1 cellular context compared by ENCODE assay signal in the genomic region with DNA sequence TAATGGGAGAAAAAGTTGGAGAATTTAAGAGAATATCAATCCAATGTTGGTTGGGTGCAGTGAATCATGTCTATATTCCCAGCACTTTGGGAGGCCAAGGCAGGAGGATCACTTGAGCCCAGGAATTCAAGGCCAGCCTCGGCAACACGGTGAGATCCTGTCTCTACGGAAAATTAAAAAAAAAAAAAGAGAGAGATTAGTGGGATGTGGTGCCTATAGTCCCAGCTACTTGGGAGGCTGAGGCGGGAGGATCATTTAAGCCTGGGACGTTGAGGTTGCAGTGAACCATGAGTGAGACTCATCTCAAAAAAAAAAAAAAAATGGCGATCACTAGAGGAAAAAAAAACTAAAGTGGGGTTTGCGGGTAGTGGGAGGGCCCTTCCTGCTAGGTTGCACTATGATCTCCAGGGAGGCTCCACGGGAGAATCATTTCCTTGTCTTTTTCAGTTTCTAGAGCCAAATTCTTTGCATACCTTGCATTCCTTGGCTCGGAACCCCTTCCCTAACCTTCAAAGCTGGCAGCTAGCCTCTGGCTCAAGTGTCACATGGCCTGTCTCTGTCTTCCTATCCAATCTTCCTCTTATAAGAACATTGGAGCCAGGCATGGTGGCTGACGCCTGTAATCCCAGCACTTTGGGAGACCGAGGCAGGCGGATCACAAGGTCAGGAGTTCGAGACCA.
TF ChIP-seq lines count a peak whose summit lies in the region.

No MANE protein-coding gene starts in this region.

TF ChIP-seq in HepG2, 621 proteins besides CTCF, POLR2A, EP300 and RAD21 (continued from another document):
- TF ChIP-seq, protein P1, sequence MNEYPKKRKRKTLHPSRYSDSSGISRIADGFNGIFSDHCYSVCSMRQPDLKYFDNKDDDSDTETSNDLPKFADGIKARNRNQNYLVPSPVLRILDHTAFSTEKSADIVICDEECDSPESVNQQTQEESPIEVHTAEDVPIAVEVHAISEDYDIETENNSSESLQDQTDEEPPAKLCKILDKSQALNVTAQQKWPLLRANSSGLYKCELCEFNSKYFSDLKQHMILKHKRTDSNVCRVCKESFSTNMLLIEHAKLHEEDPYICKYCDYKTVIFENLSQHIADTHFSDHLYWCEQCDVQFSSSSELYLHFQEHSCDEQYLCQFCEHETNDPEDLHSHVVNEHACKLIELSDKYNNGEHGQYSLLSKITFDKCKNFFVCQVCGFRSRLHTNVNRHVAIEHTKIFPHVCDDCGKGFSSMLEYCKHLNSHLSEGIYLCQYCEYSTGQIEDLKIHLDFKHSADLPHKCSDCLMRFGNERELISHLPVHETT (CRISPR knock-in tag; conservative IDR thresholded peaks at IDR 0.05) = no peak
- TF ChIP-seq, protein P2, sequence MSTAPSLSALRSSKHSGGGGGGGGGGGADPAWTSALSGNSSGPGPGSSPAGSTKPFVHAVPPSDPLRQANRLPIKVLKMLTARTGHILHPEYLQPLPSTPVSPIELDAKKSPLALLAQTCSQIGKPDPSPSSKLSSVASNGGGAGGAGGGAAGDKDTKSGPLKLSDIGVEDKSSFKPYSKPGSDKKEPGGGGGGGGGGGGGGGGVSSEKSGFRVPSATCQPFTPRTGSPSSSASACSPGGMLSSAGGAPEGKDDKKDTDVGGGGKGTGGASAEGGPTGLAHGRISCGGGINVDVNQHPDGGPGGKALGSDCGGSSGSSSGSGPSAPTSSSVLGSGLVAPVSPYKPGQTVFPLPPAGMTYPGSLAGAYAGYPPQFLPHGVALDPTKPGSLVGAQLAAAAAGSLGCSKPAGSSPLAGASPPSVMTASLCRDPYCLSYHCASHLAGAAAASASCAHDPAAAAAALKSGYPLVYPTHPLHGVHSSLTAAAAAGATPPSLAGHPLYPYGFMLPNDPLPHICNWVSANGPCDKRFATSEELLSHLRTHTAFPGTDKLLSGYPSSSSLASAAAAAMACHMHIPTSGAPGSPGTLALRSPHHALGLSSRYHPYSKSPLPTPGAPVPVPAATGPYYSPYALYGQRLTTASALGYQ (CRISPR knock-in tag; IDR thresholded peaks at IDR 0.05) = 0 out of 2 replicates have a peak, but pooled peaks have one; percentile 35
- TF ChIP-seq FIP1L1 (IDR thresholded peaks at IDR 0.05; ENCODE audit: borderline replicate concordance, insufficient read depth, low read depth, low read length) (no peak), DPF2 (CRISPR knock-in tag; IDR thresholded peaks at IDR 0.05; ENCODE audit: borderline replicate concordance, low read depth) (no peak), TCF7 (IDR thresholded peaks at IDR 0.05; ENCODE audit: low read depth) (no peak), ZNF7 (CRISPR knock-in tag; IDR thresholded peaks at IDR 0.05) (no peak), ZNF468 (CRISPR knock-in tag; IDR thresholded peaks at IDR 0.05) (no peak), HNF4A (CRISPR knock-in tag; IDR thresholded peaks at IDR 0.05) (peak; percentile 60), XRCC5 (optimal IDR thresholded peaks at IDR 0.05; ENCODE audit: low read length) (no peak), SYNCRIP (IDR thresholded peaks at IDR 0.05; ENCODE audit: insufficient read depth, low read depth, low read length) (no peak), HDAC6 (IDR thresholded peaks at IDR 0.05; ENCODE audit: low read depth, low read length) (no peak), NFIB (CRISPR knock-in tag; IDR thresholded peaks at IDR 0.05; ENCODE audit: borderline replicate concordance) (no peak), RFX5 (IDR thresholded peaks at IDR 0.05; ENCODE audit: low read depth, low read length) (no peak), GABPB1 (CRISPR knock-in tag; IDR thresholded peaks at IDR 0.05) (no peak), MTF1 (CRISPR knock-in tag; IDR thresholded peaks at IDR 0.05) (no peak), NFE2L2 (IDR thresholded peaks at IDR 0.05; ENCODE audit: low read length) (no peak), HDAC2 (CRISPR knock-in tag; IDR thresholded peaks at IDR 0.05) (peak; percentile 82), PHF21A (CRISPR knock-in tag; IDR thresholded peaks at IDR 0.05) (no peak), YY1 (IDR thresholded peaks at IDR 0.05; ENCODE audit: insufficient read depth, insufficient replicate concordance, low read depth, low read length) (no peak), ZNF225 (CRISPR knock-in tag; IDR thresholded peaks at IDR 0.05) (no peak), RFXAP (CRISPR knock-in tag; IDR thresholded peaks at IDR 0.05; ENCODE audit: borderline replicate concordance) (no peak), MZF1 (CRISPR knock-in tag; IDR thresholded peaks at IDR 0.05; ENCODE audit: borderline replicate concordance) (no peak), ZFP90 (CRISPR knock-in tag; IDR thresholded peaks at IDR 0.05; ENCODE audit: borderline replicate concordance) (0 out of 2 replicates have a peak, but pooled peaks have one; percentile 40), ZNF180 (CRISPR knock-in tag; IDR thresholded peaks at IDR 0.05; ENCODE audit: borderline replicate concordance, low read depth) (no peak), NFIC (IDR thresholded peaks at IDR 0.05; ENCODE audit: low read length) (no peak), CAMTA2 (CRISPR knock-in tag; IDR thresholded peaks at IDR 0.05; ENCODE audit: borderline replicate concordance) (no peak), ZSCAN21 (CRISPR knock-in tag; IDR thresholded peaks at IDR 0.05; ENCODE audit: borderline replicate concordance) (no peak), ELF4 (CRISPR knock-in tag; IDR thresholded peaks at IDR 0.05; ENCODE audit: borderline replicate concordance) (no peak), ZNF24 (IDR thresholded peaks at IDR 0.05) (no peak), HOXA3 (CRISPR knock-in tag; IDR thresholded peaks at IDR 0.05) (peak; percentile 57; the same call in 1 of the 2 replicates), ZNF234 (CRISPR knock-in tag; conservative IDR thresholded peaks at IDR 0.05) (no peak), ZNF550 (CRISPR knock-in tag; IDR thresholded peaks at IDR 0.05; ENCODE audit: borderline replicate concordance) (0 out of 2 replicates have a peak, but pooled peaks have one; percentile 29), HNRNPH1 (optimal IDR thresholded peaks at IDR 0.05; ENCODE audit: low read depth, low read length) (no peak), GABPA (IDR thresholded peaks at IDR 0.05; ENCODE audit: low read depth, low read length) (no peak), GABPA (CRISPR knock-in tag; IDR thresholded peaks at IDR 0.05; ENCODE audit: low read depth) (peak; percentile 20; the same call in 1 of the 2 replicates), SAP130 (CRISPR knock-in tag; IDR thresholded peaks at IDR 0.05; ENCODE audit: low read depth) (peak; percentile 55), ZNF547 (CRISPR knock-in tag; IDR thresholded peaks at IDR 0.05) (no peak), MTA3 (CRISPR knock-in tag; IDR thresholded peaks at IDR 0.05) (no peak)
- TF ChIP-seq, protein P3, sequence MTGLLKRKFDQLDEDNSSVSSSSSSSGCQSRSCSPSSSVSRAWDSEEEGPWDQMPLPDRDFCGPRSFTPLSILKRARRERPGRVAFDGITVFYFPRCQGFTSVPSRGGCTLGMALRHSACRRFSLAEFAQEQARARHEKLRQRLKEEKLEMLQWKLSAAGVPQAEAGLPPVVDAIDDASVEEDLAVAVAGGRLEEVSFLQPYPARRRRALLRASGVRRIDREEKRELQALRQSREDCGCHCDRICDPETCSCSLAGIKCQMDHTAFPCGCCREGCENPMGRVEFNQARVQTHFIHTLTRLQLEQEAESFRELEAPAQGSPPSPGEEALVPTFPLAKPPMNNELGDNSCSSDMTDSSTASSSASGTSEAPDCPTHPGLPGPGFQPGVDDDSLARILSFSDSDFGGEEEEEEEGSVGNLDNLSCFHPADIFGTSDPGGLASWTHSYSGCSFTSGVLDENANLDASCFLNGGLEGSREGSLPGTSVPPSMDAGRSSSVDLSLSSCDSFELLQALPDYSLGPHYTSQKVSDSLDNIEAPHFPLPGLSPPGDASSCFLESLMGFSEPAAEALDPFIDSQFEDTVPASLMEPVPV (CRISPR knock-in tag; IDR thresholded peaks at IDR 0.05) = no peak
- TF ChIP-seq, protein P4, sequence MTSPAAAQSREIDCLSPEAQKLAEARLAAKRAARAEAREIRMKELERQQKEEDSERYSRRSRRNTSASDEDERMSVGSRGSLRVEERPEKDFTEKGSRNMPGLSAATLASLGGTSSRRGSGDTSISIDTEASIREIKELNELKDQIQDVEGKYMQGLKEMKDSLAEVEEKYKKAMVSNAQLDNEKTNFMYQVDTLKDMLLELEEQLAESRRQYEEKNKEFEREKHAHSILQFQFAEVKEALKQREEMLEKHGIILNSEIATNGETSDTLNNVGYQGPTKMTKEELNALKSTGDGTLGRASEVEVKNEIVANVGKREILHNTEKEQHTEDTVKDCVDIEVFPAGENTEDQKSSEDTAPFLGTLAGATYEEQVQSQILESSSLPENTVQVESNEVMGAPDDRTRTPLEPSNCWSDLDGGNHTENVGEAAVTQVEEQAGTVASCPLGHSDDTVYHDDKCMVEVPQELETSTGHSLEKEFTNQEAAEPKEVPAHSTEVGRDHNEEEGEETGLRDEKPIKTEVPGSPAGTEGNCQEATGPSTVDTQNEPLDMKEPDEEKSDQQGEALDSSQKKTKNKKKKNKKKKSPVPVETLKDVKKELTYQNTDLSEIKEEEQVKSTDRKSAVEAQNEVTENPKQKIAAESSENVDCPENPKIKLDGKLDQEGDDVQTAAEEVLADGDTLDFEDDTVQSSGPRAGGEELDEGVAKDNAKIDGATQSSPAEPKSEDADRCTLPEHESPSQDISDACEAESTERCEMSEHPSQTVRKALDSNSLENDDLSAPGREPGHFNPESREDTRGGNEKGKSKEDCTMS (CRISPR knock-in tag; conservative IDR thresholded peaks at IDR 0.05) = no peak
- TF ChIP-seq, protein P5, sequence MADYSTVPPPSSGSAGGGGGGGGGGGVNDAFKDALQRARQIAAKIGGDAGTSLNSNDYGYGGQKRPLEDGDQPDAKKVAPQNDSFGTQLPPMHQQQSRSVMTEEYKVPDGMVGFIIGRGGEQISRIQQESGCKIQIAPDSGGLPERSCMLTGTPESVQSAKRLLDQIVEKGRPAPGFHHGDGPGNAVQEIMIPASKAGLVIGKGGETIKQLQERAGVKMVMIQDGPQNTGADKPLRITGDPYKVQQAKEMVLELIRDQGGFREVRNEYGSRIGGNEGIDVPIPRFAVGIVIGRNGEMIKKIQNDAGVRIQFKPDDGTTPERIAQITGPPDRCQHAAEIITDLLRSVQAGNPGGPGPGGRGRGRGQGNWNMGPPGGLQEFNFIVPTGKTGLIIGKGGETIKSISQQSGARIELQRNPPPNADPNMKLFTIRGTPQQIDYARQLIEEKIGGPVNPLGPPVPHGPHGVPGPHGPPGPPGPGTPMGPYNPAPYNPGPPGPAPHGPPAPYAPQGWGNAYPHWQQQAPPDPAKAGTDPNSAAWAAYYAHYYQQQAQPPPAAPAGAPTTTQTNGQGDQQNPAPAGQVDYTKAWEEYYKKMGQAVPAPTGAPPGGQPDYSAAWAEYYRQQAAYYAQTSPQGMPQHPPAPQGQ (CRISPR knock-in tag; IDR thresholded peaks at IDR 0.05; ENCODE audit: borderline replicate concordance) = no peak
- TF ChIP-seq, protein P6, sequence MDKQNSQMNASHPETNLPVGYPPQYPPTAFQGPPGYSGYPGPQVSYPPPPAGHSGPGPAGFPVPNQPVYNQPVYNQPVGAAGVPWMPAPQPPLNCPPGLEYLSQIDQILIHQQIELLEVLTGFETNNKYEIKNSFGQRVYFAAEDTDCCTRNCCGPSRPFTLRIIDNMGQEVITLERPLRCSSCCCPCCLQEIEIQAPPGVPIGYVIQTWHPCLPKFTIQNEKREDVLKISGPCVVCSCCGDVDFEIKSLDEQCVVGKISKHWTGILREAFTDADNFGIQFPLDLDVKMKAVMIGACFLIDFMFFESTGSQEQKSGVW (CRISPR knock-in tag; IDR thresholded peaks at IDR 0.05; ENCODE audit: borderline replicate concordance) = no peak
- TF ChIP-seq, protein P7, sequence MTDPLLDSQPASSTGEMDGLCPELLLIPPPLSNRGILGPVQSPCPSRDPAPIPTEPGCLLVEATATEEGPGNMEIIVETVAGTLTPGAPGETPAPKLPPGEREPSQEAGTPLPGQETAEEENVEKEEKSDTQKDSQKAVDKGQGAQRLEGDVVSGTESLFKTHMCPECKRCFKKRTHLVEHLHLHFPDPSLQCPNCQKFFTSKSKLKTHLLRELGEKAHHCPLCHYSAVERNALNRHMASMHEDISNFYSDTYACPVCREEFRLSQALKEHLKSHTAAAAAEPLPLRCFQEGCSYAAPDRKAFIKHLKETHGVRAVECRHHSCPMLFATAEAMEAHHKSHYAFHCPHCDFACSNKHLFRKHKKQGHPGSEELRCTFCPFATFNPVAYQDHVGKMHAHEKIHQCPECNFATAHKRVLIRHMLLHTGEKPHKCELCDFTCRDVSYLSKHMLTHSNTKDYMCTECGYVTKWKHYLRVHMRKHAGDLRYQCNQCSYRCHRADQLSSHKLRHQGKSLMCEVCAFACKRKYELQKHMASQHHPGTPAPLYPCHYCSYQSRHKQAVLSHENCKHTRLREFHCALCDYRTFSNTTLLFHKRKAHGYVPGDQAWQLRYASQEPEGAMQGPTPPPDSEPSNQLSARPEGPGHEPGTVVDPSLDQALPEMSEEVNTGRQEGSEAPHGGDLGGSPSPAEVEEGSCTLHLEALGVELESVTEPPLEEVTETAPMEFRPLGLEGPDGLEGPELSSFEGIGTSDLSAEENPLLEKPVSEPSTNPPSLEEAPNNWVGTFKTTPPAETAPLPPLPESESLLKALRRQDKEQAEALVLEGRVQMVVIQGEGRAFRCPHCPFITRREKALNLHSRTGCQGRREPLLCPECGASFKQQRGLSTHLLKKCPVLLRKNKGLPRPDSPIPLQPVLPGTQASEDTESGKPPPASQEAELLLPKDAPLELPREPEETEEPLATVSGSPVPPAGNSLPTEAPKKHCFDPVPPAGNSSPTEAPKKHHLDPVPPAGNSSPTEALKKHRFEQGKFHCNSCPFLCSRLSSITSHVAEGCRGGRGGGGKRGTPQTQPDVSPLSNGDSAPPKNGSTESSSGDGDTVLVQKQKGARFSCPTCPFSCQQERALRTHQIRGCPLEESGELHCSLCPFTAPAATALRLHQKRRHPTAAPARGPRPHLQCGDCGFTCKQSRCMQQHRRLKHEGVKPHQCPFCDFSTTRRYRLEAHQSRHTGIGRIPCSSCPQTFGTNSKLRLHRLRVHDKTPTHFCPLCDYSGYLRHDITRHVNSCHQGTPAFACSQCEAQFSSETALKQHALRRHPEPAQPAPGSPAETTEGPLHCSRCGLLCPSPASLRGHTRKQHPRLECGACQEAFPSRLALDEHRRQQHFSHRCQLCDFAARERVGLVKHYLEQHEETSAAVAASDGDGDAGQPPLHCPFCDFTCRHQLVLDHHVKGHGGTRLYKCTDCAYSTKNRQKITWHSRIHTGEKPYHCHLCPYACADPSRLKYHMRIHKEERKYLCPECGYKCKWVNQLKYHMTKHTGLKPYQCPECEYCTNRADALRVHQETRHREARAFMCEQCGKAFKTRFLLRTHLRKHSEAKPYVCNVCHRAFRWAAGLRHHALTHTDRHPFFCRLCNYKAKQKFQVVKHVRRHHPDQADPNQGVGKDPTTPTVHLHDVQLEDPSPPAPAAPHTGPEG (CRISPR knock-in tag; IDR thresholded peaks at IDR 0.05) = no peak
TF ChIP-seq in HepG2: peak in this region for 51.
